In the genomic region with DNA sequence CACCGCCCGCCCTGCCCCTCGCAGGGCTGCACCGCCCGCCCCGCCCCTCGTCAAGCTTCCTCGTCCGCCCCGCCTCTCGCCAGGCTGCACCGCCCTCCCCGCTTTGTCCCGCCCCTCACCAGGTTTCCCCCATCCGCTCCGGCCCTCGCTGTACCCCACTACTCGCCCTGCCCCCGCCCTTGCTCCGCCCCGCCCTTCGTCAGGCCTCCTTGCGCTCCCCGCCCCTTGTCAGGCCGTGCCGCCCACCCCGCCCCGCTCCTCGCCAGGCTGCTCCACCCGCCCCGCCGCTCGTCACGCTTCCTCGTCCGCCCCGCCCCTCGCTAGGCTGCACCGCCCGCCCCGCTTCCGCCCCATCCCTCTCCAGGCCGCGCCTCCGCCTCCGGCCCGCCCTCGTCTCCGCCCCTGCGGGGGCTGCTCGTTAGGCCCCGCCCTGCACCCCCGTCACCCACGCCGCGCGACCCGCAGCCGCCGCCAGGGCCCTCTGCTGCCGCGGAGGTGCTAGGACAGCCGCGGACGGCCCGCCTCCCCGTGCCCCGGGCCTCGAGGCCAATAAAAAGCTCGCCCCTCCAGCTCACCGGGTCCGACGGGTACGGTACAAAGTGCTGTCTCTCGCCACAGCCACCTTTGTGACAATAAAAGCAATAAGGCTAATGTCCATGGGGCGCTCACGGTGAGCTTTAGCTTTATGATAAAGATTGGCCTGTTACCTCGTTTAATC, we compare ENCODE assay signal across 1 cellular context.
TF ChIP-seq lines count a peak whose summit lies in the region.

No MANE protein-coding gene starts in this region.

TF ChIP-seq in K562, 482 proteins besides CTCF, POLR2A, EP300 and RAD21 (continued from another document):
- TF ChIP-seq ZNF354B (CRISPR knock-in tag; IDR thresholded peaks at IDR 0.05) (no peak), NFIC (IDR thresholded peaks at IDR 0.05) (no peak), MED1 (CRISPR knock-in tag; IDR thresholded peaks at IDR 0.05; ENCODE audit: borderline replicate concordance) (no peak)
